In the genomic region with DNA sequence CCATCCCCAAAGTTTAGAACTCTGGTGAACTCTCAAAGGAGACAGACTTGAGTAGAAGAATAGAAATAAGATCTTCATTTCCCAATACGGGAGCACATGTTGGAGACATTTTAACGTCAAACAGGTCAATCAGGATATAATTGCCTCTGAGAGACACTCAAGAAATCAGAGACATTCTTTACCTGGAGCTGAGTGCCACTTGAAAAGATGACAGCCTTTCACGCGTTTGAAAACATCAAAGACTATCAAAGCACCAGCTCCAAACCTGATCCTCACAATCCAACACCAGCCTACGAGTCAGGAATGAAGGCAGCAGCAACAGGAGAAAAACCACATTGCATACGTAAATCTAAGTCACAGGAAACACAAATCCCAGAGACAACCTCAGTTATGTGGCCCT, we compare ENCODE assay signal across 30 cellular contexts.
"Had no signal": no experiment of that assay in that cellular context is flagged by ENCODE, and none has a peak within 500 bp of the region (broad histone marks: within the 10 kb centered on the region; RNA-seq: fewer than 3 reads in every experiment).

No MANE protein-coding gene starts in this region.

- H3K27me3 Mint-ChIP-seq: activated CD4-positive, alpha-beta memory T cell treated with anti-CD3 and anti-CD28 coated beads, Interleukin-2, amount 10 ng/mL, durations not matched to agents 7 days and 5 days; activated CD4-positive, alpha-beta T cell treated with anti-CD3 and anti-CD28 coated beads, Interleukin-2, amount 10 ng/mL, durations not matched to agents 7 days and 5 days had no signal

- DNase-seq: activated CD4-positive, alpha-beta memory T cell treated with anti-CD3 and anti-CD28 coated beads, Interleukin-2, amount 10 ng/mL, durations not matched to agents 7 days and 5 days; activated CD4-positive, alpha-beta T cell treated with anti-CD3 and anti-CD28 coated beads for 1 hour; activated CD4-positive, alpha-beta T cell treated with anti-CD3 and anti-CD28 coated beads, Interleukin-2, amount 10 ng/mL, durations not matched to agents 7 days and 5 days; activated CD8-positive, alpha-beta memory T cell treated with anti-CD3 and anti-CD28 coated beads, Interleukin-2, amount 50 U/mL, for 48 hours; activated gamma-delta T cell treated with Interleukin-2 at 50 U/mL for 16 hours; activated naive CD4-positive, alpha-beta T cell treated with anti-CD3 and anti-CD28 coated beads, Interleukin-2, amount 50 U/mL, for 16 hours; activated T-cell treated with anti-CD3 and anti-CD28 coated beads, Interleukin-2, amount 50 U/mL, for 4 hours; amniotic stem cell; brain microvascular endothelial cell; caudate nucleus; cortex of kidney; effector memory CD8-positive, alpha-beta T cell; erythroblast; head of caudate nucleus; hippocampal formation; left cardiac atrium; left ventricle myocardium superior; mucosa of descending colon; stimulated activated CD4-positive, alpha-beta T cell treated with anti-CD3 and anti-CD28 coated beads, Interleukin-12 subunit alpha, Interleukin-12 subunit beta, amount 100 ng/mL, for 4 hours; stimulated activated CD4-positive, alpha-beta T cell treated with anti-CD3 and anti-CD28 coated beads, Interleukin-4, amount 100 ng/mL, for 1 hour; stimulated activated naive CD8-positive, alpha-beta T cell treated with anti-CD3 and anti-CD28 coated beads, Interleukin-15, Interleukin-2, amounts not matched to agents 100 U/mL and 50 U/mL, for 24 hours; testis; uterus had no signal

- H3K27ac ChIP-seq: brain microvascular endothelial cell, gastroesophageal sphincter, neutrophil, skin epidermis, testis, uterus had no signal

- H3K4me3 Mint-ChIP-seq: activated CD4-positive, alpha-beta memory T cell treated with anti-CD3 and anti-CD28 coated beads, Interleukin-2, amount 10 ng/mL, durations not matched to agents 7 days and 5 days; activated CD4-positive, alpha-beta T cell treated with anti-CD3 and anti-CD28 coated beads, Interleukin-2, amount 10 ng/mL, durations not matched to agents 7 days and 5 days; activated T-cell treated with anti-CD3 and anti-CD28 coated beads, Interleukin-2, amount 50 U/mL, for 4 hours; activated T-helper 17 cell treated with anti-CD3 and anti-CD28 coated beads, Interleukin-2, amount 50 U/mL, for 72 hours; effector memory CD8-positive, alpha-beta T cell; natural killer cell treated with Interleukin-12 subunit alpha and Interleukin-12 subunit beta and Interleukin-15 and Interleukin-18, amount 100 ng/mL, for 72 hours; type B pancreatic cell; WTC11 had no signal

- H3K36me3 Mint-ChIP-seq: natural killer cell treated with Interleukin-12 subunit alpha and Interleukin-12 subunit beta and Interleukin-15 and Interleukin-18, amount 100 ng/mL, for 72 hours; type B pancreatic cell had no signal

- H3K9me3 ChIP-seq: gastroesophageal sphincter, testis, uterus had no signal

- H3K36me3 ChIP-seq: brain microvascular endothelial cell, gastroesophageal sphincter, neutrophil, uterus had no signal

- H3K4me3 ChIP-seq: gastroesophageal sphincter, mucosa of descending colon, skin epidermis, testis, uterus had no signal

- H3K27ac Mint-ChIP-seq: activated CD4-positive, alpha-beta memory T cell treated with anti-CD3 and anti-CD28 coated beads, Interleukin-2, amount 10 ng/mL, durations not matched to agents 7 days and 5 days; activated CD4-positive, alpha-beta T cell treated with anti-CD3 and anti-CD28 coated beads, Interleukin-2, amount 10 ng/mL, durations not matched to agents 7 days and 5 days; activated T-helper 17 cell treated with anti-CD3 and anti-CD28 coated beads, Interleukin-2, amount 50 U/mL, for 72 hours; effector memory CD8-positive, alpha-beta T cell; natural killer cell treated with Interleukin-12 subunit alpha and Interleukin-12 subunit beta and Interleukin-15 and Interleukin-18, amount 100 ng/mL, for 72 hours; type B pancreatic cell; WTC11 had no signal

- H3K4me1 Mint-ChIP-seq: activated CD4-positive, alpha-beta memory T cell treated with anti-CD3 and anti-CD28 coated beads, Interleukin-2, amount 10 ng/mL, durations not matched to agents 7 days and 5 days; activated CD4-positive, alpha-beta T cell treated with anti-CD3 and anti-CD28 coated beads, Interleukin-2, amount 10 ng/mL, durations not matched to agents 7 days and 5 days; activated T-helper 17 cell treated with anti-CD3 and anti-CD28 coated beads, Interleukin-2, amount 50 U/mL, for 72 hours had no signal

- H3K27me3 ChIP-seq: brain microvascular endothelial cell, testis, uterus had no signal

- H3K4me1 ChIP-seq: gastroesophageal sphincter, testis, uterus had no signal

- H3K9me3 Mint-ChIP-seq: activated CD4-positive, alpha-beta memory T cell treated with anti-CD3 and anti-CD28 coated beads, Interleukin-2, amount 10 ng/mL, durations not matched to agents 7 days and 5 days; activated CD4-positive, alpha-beta T cell treated with anti-CD3 and anti-CD28 coated beads, Interleukin-2, amount 10 ng/mL, durations not matched to agents 7 days and 5 days; activated T-cell treated with anti-CD3 and anti-CD28 coated beads, Interleukin-2, amount 50 U/mL, for 4 hours; activated T-helper 17 cell treated with anti-CD3 and anti-CD28 coated beads, Interleukin-2, amount 50 U/mL, for 72 hours; effector memory CD8-positive, alpha-beta T cell; natural killer cell treated with Interleukin-12 subunit alpha and Interleukin-12 subunit beta and Interleukin-15 and Interleukin-18, amount 100 ng/mL, for 72 hours; type B pancreatic cell had no signal
